In the genomic region with DNA sequence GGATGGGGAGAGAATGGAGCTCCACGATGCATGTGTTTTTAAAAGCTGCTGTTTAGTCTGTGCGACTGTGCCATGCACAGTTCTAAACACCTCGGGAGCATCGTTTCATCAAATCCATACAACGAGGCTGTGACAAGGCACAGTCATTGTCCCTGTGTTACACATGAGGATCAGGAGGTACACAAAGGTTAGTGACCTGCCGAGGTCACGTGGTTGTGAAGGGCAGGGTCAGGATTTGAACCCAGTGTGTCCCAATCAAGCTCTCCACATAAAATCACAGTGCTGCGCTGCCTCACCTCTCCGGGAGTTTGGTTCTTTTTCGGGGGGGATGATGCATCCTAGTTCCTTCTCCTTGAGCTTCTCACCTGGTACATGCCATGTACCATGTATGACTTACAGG, we compare ENCODE assay signal across 1 cellular context.
TF ChIP-seq lines count a peak whose summit lies in the region.

No MANE protein-coding gene starts in this region.

TF ChIP-seq in K562, 482 proteins besides CTCF, POLR2A, EP300 and RAD21:
- no peak for TF ChIP-seq NRF1 (conservative IDR thresholded peaks at IDR 0.05 in 1 of 2, IDR thresholded peaks at IDR 0.05 in 1 of 2)
- TF ChIP-seq FOXA1 (IDR thresholded peaks at IDR 0.05; ENCODE audit: borderline replicate concordance), result no peak
- 0 out of 2 replicates have a peak, but pooled peaks have one; percentile 14 for TF ChIP-seq USF2 (CRISPR knock-in tag; IDR thresholded peaks at IDR 0.05)
- no peak for TF ChIP-seq TARDBP (IDR thresholded peaks at IDR 0.05)
- TF ChIP-seq KLF1 (tag; IDR thresholded peaks at IDR 0.05), result no peak
- no peak for TF ChIP-seq HNRNPK (IDR thresholded peaks at IDR 0.05; ENCODE audit: low read depth, low read length, poor library complexity, severe bottlenecking)
- TF ChIP-seq, protein P1, sequence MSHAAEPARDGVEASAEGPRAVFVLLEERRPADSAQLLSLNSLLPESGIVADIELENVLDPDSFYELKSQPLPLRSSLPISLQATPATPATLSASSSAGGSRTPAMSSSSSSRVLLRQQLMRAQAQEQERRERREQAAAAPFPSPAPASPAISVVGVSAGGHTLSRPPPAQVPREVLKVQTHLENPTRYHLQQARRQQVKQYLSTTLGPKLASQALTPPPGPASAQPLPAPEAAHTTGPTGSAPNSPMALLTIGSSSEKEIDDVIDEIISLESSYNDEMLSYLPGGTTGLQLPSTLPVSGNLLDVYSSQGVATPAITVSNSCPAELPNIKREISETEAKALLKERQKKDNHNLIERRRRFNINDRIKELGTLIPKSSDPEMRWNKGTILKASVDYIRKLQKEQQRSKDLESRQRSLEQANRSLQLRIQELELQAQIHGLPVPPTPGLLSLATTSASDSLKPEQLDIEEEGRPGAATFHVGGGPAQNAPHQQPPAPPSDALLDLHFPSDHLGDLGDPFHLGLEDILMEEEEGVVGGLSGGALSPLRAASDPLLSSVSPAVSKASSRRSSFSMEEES (CRISPR knock-in tag; IDR thresholded peaks at IDR 0.05), result peak; percentile 77
- TF ChIP-seq TRIM24 (IDR thresholded peaks at IDR 0.05), result no peak
- no peak for TF ChIP-seq CHD1 (IDR thresholded peaks at IDR 0.05; ENCODE audit: low read length)
